In genomic region chr6:116166369-116166768, GRCh38 we compare ENCODE assay signal across 26 cellular contexts. TPM values are rescaled to one million over a fixed set of nuclear protein-coding genes. Genes with fewer than 3 reads are reported as not detected.
A peak's percentile ranks its signal among the peaks of the same experiment; 100 is the strongest.
DNase-seq lines count a peak whose midpoint lies in the region; ATAC-seq, FAIRE-seq and TF ChIP-seq lines count a peak whose summit lies in the region.
"Had no signal": no experiment of that assay in that cellular context is flagged by ENCODE, and none has a peak within 500 bp of the region (broad histone marks: within the 10 kb centered on the region; RNA-seq: fewer than 3 reads in every experiment).

No MANE protein-coding gene starts in this region.

- H3K9me3 ChIP-seq in left ventricle myocardium inferior (replicated peaks) (peaks cover 28% of the 10 kb centered on the region), right atrium auricular region (peaks cover 0 to 5% of the 10 kb centered on the region in 2 donors), osteoblast (ENCODE audit: low read depth, low read length) (no peaks in the 10 kb centered on the region), colonic mucosa (no peaks in the 10 kb centered on the region), pancreas (no peaks in the 10 kb centered on the region)
- H3K9me3 ChIP-seq: A549, BE2C had no signal

- no peaks in the 10 kb centered on the region for H3K36me3 ChIP-seq in left ventricle myocardium inferior
- H3K36me3 ChIP-seq in right atrium auricular region, result no peaks in the 10 kb centered on the region
- no peaks in the 10 kb centered on the region for H3K36me3 ChIP-seq in osteoblast (ENCODE audit: insufficient read depth, low read length)
- no peaks in the 10 kb centered on the region for H3K36me3 ChIP-seq in colonic mucosa
- no peaks in the 10 kb centered on the region for H3K36me3 ChIP-seq in pancreas
- H3K36me3 ChIP-seq: BE2C; BLaER1 treated with 17β-estradiol and CSF1 and Interleukin-3, amounts not matched to agents 10 nM and 100 nM had no signal

- peak overlapping the region; percentile 29 for H3K27ac Mint-ChIP-seq in chondrocyte (ENCODE audit: unreplicated experiment)
- H3K27ac Mint-ChIP-seq: CD4-positive, alpha-beta memory T cell had no signal

- H2AFZ ChIP-seq in osteoblast (ENCODE audit: low read length), result no peak overlapping the region
- H2AFZ ChIP-seq: GM23248 had no signal

- H3K27me3 Mint-ChIP-seq in chondrocyte (ENCODE audit: low read depth), result no peaks in the 10 kb centered on the region
- H3K27me3 Mint-ChIP-seq: CD4-positive, alpha-beta memory T cell had no signal

- no peaks in the 10 kb centered on the region for H3K79me2 ChIP-seq in osteoblast (ENCODE audit: insufficient read depth, low read length)

- peaks cover 32% of the 10 kb centered on the region for H3K9me3 Mint-ChIP-seq in chondrocyte (ENCODE audit: low read depth)

- H4K20me1 ChIP-seq in osteoblast (ENCODE audit: insufficient read depth, low read length), result no peaks in the 10 kb centered on the region
- H4K20me1 ChIP-seq: BLaER1 treated with 17β-estradiol and CSF1 and Interleukin-3, amounts not matched to agents 10 nM and 100 nM had no signal

- 93 to 96% methylated on average over 1 of the region's 1 CpG for WGBS in pancreas, 2 donors

- H3K4me3 Mint-ChIP-seq in chondrocyte (ENCODE audit: unreplicated experiment), result no peak overlapping the region
- H3K4me3 Mint-ChIP-seq: CD4-positive, alpha-beta memory T cell had no signal

- H3K27ac ChIP-seq in left ventricle myocardium inferior (replicated peaks) (peak overlapping the region; percentile 5), right atrium auricular region (no peak overlapping the region), osteoblast (ENCODE audit: low read depth, low read length) (no peak overlapping the region), colonic mucosa (no peak overlapping the region), pancreas (no peak overlapping the region)
- H3K27ac ChIP-seq: A549; BLaER1 treated with 17β-estradiol and CSF1 and Interleukin-3, amounts not matched to agents 10 nM and 100 nM; GM23248 had no signal

- no peak overlapping the region for H3K4me2 ChIP-seq in osteoblast (ENCODE audit: insufficient read depth, low read length)
- H3K4me2 ChIP-seq: A549 had no signal

- peaks cover 18% of the 10 kb centered on the region for H3K36me3 Mint-ChIP-seq in chondrocyte (ENCODE audit: low read depth)

- no peak for ATAC-seq in pancreas
- ATAC-seq: A549 had no signal

- H3K4me1 ChIP-seq in left ventricle myocardium inferior (peaks cover 17% of the 10 kb centered on the region), right atrium auricular region (peaks cover 0 to 4% of the 10 kb centered on the region in 2 donors), osteoblast (ENCODE audit: insufficient read depth, low read length) (no peaks in the 10 kb centered on the region), colonic mucosa (no peaks in the 10 kb centered on the region), pancreas (no peaks in the 10 kb centered on the region)
- H3K4me1 ChIP-seq: A549 had no signal

- no peak for DNase-seq in left ventricle myocardium inferior
- no peak for DNase-seq in right atrium auricular region (ENCODE audit: low spot score)
- DNase-seq in chondrocyte (ENCODE audit: low spot score), result no peak
- peak; percentile 34 for DNase-seq in fibroblast of peridontal ligament (ENCODE audit: extremely low read depth)
- peak; percentile 10 for DNase-seq in osteoblast (ENCODE audit: insufficient read length, low spot score, missing footprints)
- no peak for DNase-seq in colonic mucosa
- DNase-seq in pancreas, result no peak
- DNase-seq in NCI-H2171 treated with DMSO at 0.1 percent for 48 hours (lab: John Stamatoyannopoulos, UW), result no peak
- DNase-seq: 8988T; ACHN; AML-193; Calu3; CD4-positive, alpha-beta memory T cell; COR-L47; DMS53; DMS79 treated with DMSO at 0.1 percent for 48 hours; GF-D8; GM23248; H7; HCEC 1CT had no signal

- intact Hi-C loops in left ventricle myocardium inferior (cut with micrococcal nuclease), result no loop called here
- intact Hi-C loops in colonic mucosa (cut with DNase I), result no loop called here
- intact Hi-C loops in pancreas (cut with DNase I), result no loop called here

- no peak overlapping the region for H3K9ac ChIP-seq in colonic mucosa (ENCODE audit: low read depth in 2 of 2, low read length in 2 of 2)
- H3K9ac ChIP-seq: BLaER1 treated with 17β-estradiol and CSF1 and Interleukin-3, amounts not matched to agents 10 nM and 100 nM; GM23248 had no signal

- TF ChIP-seq CTCF in left ventricle myocardium inferior (IDR thresholded peaks at IDR 0.05; ENCODE audit: borderline replicate concordance) (no peak), right atrium auricular region (IDR thresholded peaks at IDR 0.05) (no peak), chondrocyte (IDR thresholded peaks at IDR 0.05) (no peak), osteoblast (IDR thresholded peaks at IDR 0.05; ENCODE audit: extremely low read depth, low read depth, low read length) (no peak), colonic mucosa (IDR thresholded peaks at IDR 0.05) (no peak), pancreas (IDR thresholded peaks at IDR 0.05) (no peak)

- no peak for FAIRE-seq in pancreas (lab: Jason Lieb, UNC)
- FAIRE-seq: A549, GM12891, H1 had no signal

- H3K4me1 Mint-ChIP-seq in chondrocyte (ENCODE audit: low read depth), result peaks cover 9% of the 10 kb centered on the region

- no peaks in the 10 kb centered on the region for H3K27me3 ChIP-seq in left ventricle myocardium inferior (ENCODE audit: low read depth)
- H3K27me3 ChIP-seq in right atrium auricular region, result no peaks in the 10 kb centered on the region
- no peaks in the 10 kb centered on the region for H3K27me3 ChIP-seq in osteoblast (ENCODE audit: insufficient read depth, low read length)
- no peaks in the 10 kb centered on the region for H3K27me3 ChIP-seq in colonic mucosa
- no peaks in the 10 kb centered on the region for H3K27me3 ChIP-seq in pancreas
- H3K27me3 ChIP-seq: BE2C; BLaER1 treated with 17β-estradiol and CSF1 and Interleukin-3, amounts not matched to agents 10 nM and 100 nM had no signal

- H3K4me3 ChIP-seq in left ventricle myocardium inferior (no peak overlapping the region), right atrium auricular region (no peak overlapping the region), osteoblast (ENCODE audit: insufficient read depth, low read length) (no peak overlapping the region), colonic mucosa (no peak overlapping the region), pancreas (no peak overlapping the region)
- H3K4me3 ChIP-seq: A549; BLaER1 treated with 17β-estradiol and CSF1 and Interleukin-3, amounts not matched to agents 10 nM and 100 nM; GM23248 had no signal

RNA-seq across cellular contexts. Expression of gene COL10A1, which starts 40.4 kb away (rescaled TPM):
- total RNA-seq in left ventricle myocardium inferior (0.05 TPM), right atrium auricular region (not detected), chondrocyte (0.10 to 0.21 TPM in 2 of 3 replicates, not detected in the other), osteoblast (36.2 and 83.7 TPM in 2 replicates), colonic mucosa (not detected), pancreas (10 to 100 TPM in 1 of 6 donors, 1 to 10 TPM in 1, under 1 TPM in 1, not detected in 3; 0.09 to 15.4 (median 3.4) TPM)
- under 1 TPM in 1 of 2 donors, not detected in 1; 0.07 TPM for polyA plus RNA-seq in pancreas
- total RNA-seq: Calu3; CD4-positive, alpha-beta memory T cell; G401; H1; H7 had no signal
- polyA plus RNA-seq: A549; CD4-positive, alpha-beta memory T cell; H1 had no signal

Comparison
In these comparisons a context has a peak if more than half of its experiments do, and no peak if none do; other contexts are left out.
1. DNase-seq: peak in fibroblast of peridontal ligament (single experiment) and osteoblast (single experiment); none in left ventricle myocardium inferior (single experiment), right atrium auricular region (single experiment), chondrocyte (single experiment), colonic mucosa (single experiment), pancreas (0 of 6) and NCI-H2171 treated with DMSO at 0.1 percent for 48 hours (single experiment).